In genomic region chr3:48130321-48130881, GRCh38 we compare ENCODE assay signal across 1 cellular context.
TF ChIP-seq lines count a peak whose summit lies in the region.

No MANE protein-coding gene starts in this region.

TF ChIP-seq in IMR-90, 13 proteins besides CTCF, POLR2A, EP300 and RAD21 (continued from another document):
- TF ChIP-seq USF2 (IDR thresholded peaks at IDR 0.05; ENCODE audit: low read depth, low read length) = no peak
- no peak for TF ChIP-seq NFE2L2 (IDR thresholded peaks at IDR 0.05; ENCODE audit: low read depth, low read length)
- no peak for TF ChIP-seq RCOR1 (IDR thresholded peaks at IDR 0.05; ENCODE audit: insufficient replicate concordance, low read length)
- no peak for TF ChIP-seq CHD1 (IDR thresholded peaks at IDR 0.05; ENCODE audit: low read depth, low read length)
